22 cellular contexts compared by ENCODE assay signal in genomic region chr6:17130786-17131185, GRCh38. TPM values are rescaled to one million over a fixed set of nuclear protein-coding genes. Genes with fewer than 3 reads are reported as not detected.
DNase-seq lines count a peak whose midpoint lies in the region; ATAC-seq and TF ChIP-seq lines count a peak whose summit lies in the region.
"Had no signal": no experiment of that assay in that cellular context is flagged by ENCODE, and none has a peak within 500 bp of the region (broad histone marks: within the 10 kb centered on the region; RNA-seq: fewer than 3 reads in every experiment).

No MANE protein-coding gene starts in this region.

- no peak overlapping the region for H4K8ac ChIP-seq in IMR-90 (ENCODE audit: low read depth in 2 of 2, low read length in 2 of 2)

- H3K4me1 ChIP-seq in IMR-90 (ENCODE audit: control insufficient read depth, insufficient read depth, low read length) (no peaks in the 10 kb centered on the region), hepatocyte (ENCODE audit: insufficient read depth) (no peaks in the 10 kb centered on the region)
- H3K4me1 ChIP-seq: BLaER1 treated with 17β-estradiol and CSF1 and Interleukin-3, amounts not matched to agents 10 nM and 100 nM had no signal

- H3K27ac ChIP-seq in IMR-90 (ENCODE audit: insufficient read depth, low read length) (no peak overlapping the region), hepatocyte (no peak overlapping the region)
- H3K27ac ChIP-seq: BLaER1 treated with 17β-estradiol and CSF1 and Interleukin-3, amounts not matched to agents 10 nM and 100 nM; KMS-11; SK-N-MC had no signal

- TF ChIP-seq POLR2A in IMR-90 (IDR thresholded peaks at IDR 0.05; ENCODE audit: low read depth, low read length), result no peak

- no TSS peak for BruUV-seq in IMR-90 (replicated peaks; lab: Mats Ljungman, UMichigan)

- H3K4me2 ChIP-seq in IMR-90 (ENCODE audit: low read depth, low read length), result no peak overlapping the region
- H3K4me2 ChIP-seq in hepatocyte, result no peak overlapping the region
- H3K4me2 ChIP-seq: BLaER1 treated with 17β-estradiol and CSF1 and Interleukin-3, amounts not matched to agents 10 nM and 100 nM; KMS-11 had no signal

- ATAC-seq in IMR-90 (ENCODE audit: low read depth) (peak; percentile 49), HG03108 (IDR thresholded peaks at IDR 0.05; ENCODE audit: unreplicated experiment) (no peak), HG02678 (IDR thresholded peaks at IDR 0.05; ENCODE audit: unreplicated experiment) (no peak)
- ATAC-seq: CD8-positive, alpha-beta T cell had no signal

- TF ChIP-seq CTCF in AG10803 (conservative IDR thresholded peaks at IDR 0.05; ENCODE audit: low read length) (no peak), IMR-90 (conservative IDR thresholded peaks at IDR 0.05; ENCODE audit: low read depth, low read length) (no peak), hepatocyte (IDR thresholded peaks at IDR 0.05; ENCODE audit: poor library complexity) (no peak)

- no peaks in the 10 kb centered on the region for H3K36me3 ChIP-seq in IMR-90 (ENCODE audit: control insufficient read depth, insufficient read depth, low read length)
- H3K36me3 ChIP-seq in hepatocyte (replicated peaks; ENCODE audit: insufficient read depth, low read depth), result no peaks in the 10 kb centered on the region
- H3K36me3 ChIP-seq: BLaER1 treated with 17β-estradiol and CSF1 and Interleukin-3, amounts not matched to agents 10 nM and 100 nM had no signal

- H3K9me3 ChIP-seq in IMR-90 (ENCODE audit: control insufficient read depth, insufficient read depth, low read length) (peaks cover 7% of the 10 kb centered on the region), hepatocyte (ENCODE audit: low read depth) (no peaks in the 10 kb centered on the region)

- H4K20me1 ChIP-seq in IMR-90 (ENCODE audit: insufficient read depth, low read length) (no peaks in the 10 kb centered on the region), hepatocyte (ENCODE audit: insufficient read depth, poor library complexity, severe bottlenecking) (no peaks in the 10 kb centered on the region)
- H4K20me1 ChIP-seq: BLaER1 treated with 17β-estradiol and CSF1 and Interleukin-3, amounts not matched to agents 10 nM and 100 nM had no signal

- H3K23ac ChIP-seq in IMR-90 (ENCODE audit: low read depth, low read length), result no peak overlapping the region

- no peak overlapping the region for H2AK9ac ChIP-seq in IMR-90 (replicated peaks; ENCODE audit: low read depth, low read length, poor library complexity)

- H2AFZ ChIP-seq in IMR-90 (replicated peaks; ENCODE audit: low read length, poor library complexity), result no peak overlapping the region
- no peak overlapping the region for H2AFZ ChIP-seq in hepatocyte

- H3K27me3 ChIP-seq in IMR-90 (ENCODE audit: control insufficient read depth, insufficient read depth, low read length) (peaks cover 20% of the 10 kb centered on the region), hepatocyte (no peaks in the 10 kb centered on the region)
- H3K27me3 ChIP-seq: BLaER1 treated with 17β-estradiol and CSF1 and Interleukin-3, amounts not matched to agents 10 nM and 100 nM had no signal

- H2AK5ac ChIP-seq in IMR-90 (ENCODE audit: low read depth, low read length), result no peak overlapping the region

- no peak overlapping the region for H2BK20ac ChIP-seq in IMR-90 (ENCODE audit: low read depth, low read length)

- DNase-seq in AG10803 (ENCODE audit: low read depth), result peak; percentile 11
- peak; percentile 38 for DNase-seq in IMR-90
- DNase-seq in RPMI7951 (ENCODE audit: low read depth), result peak; percentile 6
- peak; percentile 8 for DNase-seq in fibroblast of peridontal ligament (ENCODE audit: extremely low read depth)
- no peak for DNase-seq in NCI-H2196 (lab: John Stamatoyannopoulos, UW; ENCODE audit: unreplicated experiment)
- DNase-seq in hepatocyte (ENCODE audit: low spot score), result no peak
- DNase-seq: Calu3; CD8-positive, alpha-beta T cell; HCEC 1CT; NCI-H1092 treated with DMSO at 0.1 percent for 48 hours; NCI-H146; NCI-H2029 treated with DMSO at 0.1 percent for 48 hours; NCI-H2171; SHP77 had no signal

- H3K18ac ChIP-seq in IMR-90 (ENCODE audit: low read depth, low read length), result no peak overlapping the region

- no peak overlapping the region for H4K91ac ChIP-seq in IMR-90 (ENCODE audit: insufficient read depth, low read depth, low read length)

- TF ChIP-seq RAD21 in IMR-90 (IDR thresholded peaks at IDR 0.05; ENCODE audit: low read length), result no peak

- H2BK15ac ChIP-seq in IMR-90 (ENCODE audit: low read depth, low read length), result no peak overlapping the region

- no peaks in the 10 kb centered on the region for H3K79me1 ChIP-seq in IMR-90 (ENCODE audit: low read depth in 1 of 2, low read length in 2 of 2)

- no peaks in the 10 kb centered on the region for H3K9me1 ChIP-seq in IMR-90 (ENCODE audit: insufficient read depth, low read length)

- WGBS in IMR-90 (ENCODE audit: extremely low coverage in 2 of 2, insufficient read length in 1 of 2), 2 experiments, result no CpG with 5 or more reads among the region's 3 CpGs
- 85% methylated on average over 3 of the region's 3 CpGs for WGBS in hepatocyte (ENCODE audit: low lambda C conversion rate, missing lambda C conversion rate)

- CTCF ChIA-PET in IMR-90 (lab: Yijun Ruan, JAX), result interaction anchor here (0.5 to 1.4 kb wide), 2 partner anchors 9 to 10 kb away, joined by 3 to 4 read pairs; no protein-coding TSS in a partner anchor

- dilution Hi-C loops in IMR-90 (cut with HindIII; ENCODE audit: low sequenced_read_pairs, unreplicated experiment), result no loop called here

- H2BK120ac ChIP-seq in IMR-90 (ENCODE audit: low read depth, low read length), result no peak overlapping the region

- in situ Hi-C loops in IMR-90 (cut with MboI; ENCODE audit: low sequenced_read_pairs), result no loop called here

- no peak overlapping the region for H3K9ac ChIP-seq in IMR-90 (ENCODE audit: low read depth, low read length)
- H3K9ac ChIP-seq: BLaER1 treated with 17β-estradiol and CSF1 and Interleukin-3, amounts not matched to agents 10 nM and 100 nM; KMS-11 had no signal

- no peaks in the 10 kb centered on the region for H3K79me2 ChIP-seq in hepatocyte

- no peak overlapping the region for H3K14ac ChIP-seq in IMR-90 (replicated peaks; ENCODE audit: low read depth, low read length)

- H3K56ac ChIP-seq in IMR-90 (ENCODE audit: extremely low read depth, insufficient read depth, low read length), result no peak overlapping the region

- intact Hi-C loops in IMR-90 (cut with micrococcal nuclease), result no loop called here

- H3K4me3 ChIP-seq in AG10803 (ENCODE audit: low read length) (no peak overlapping the region), IMR-90 (ENCODE audit: insufficient read depth, low read depth, low read length) (no peak overlapping the region), hepatocyte (no peak overlapping the region)
- H3K4me3 ChIP-seq: BLaER1 treated with 17β-estradiol and CSF1 and Interleukin-3, amounts not matched to agents 10 nM and 100 nM; SK-N-MC had no signal

- POLR2A ChIA-PET in IMR-90 (lab: Charles Lee; ENCODE audit: unreplicated experiment), result no interaction called here

- H3K4ac ChIP-seq in IMR-90 (ENCODE audit: low read depth, low read length), result no peak overlapping the region

- no peak overlapping the region for H2BK5ac ChIP-seq in IMR-90 (ENCODE audit: low read depth, low read length, poor library complexity, severe bottlenecking)

- H3K9me2 ChIP-seq in hepatocyte (replicated peaks; ENCODE audit: insufficient read depth), result no peaks in the 10 kb centered on the region

- no peak overlapping the region for H4K5ac ChIP-seq in IMR-90 (ENCODE audit: low read depth, low read length)

TF ChIP-seq in IMR-90, 13 proteins besides CTCF, POLR2A, EP300 and RAD21:
- peak; percentile 48; the same call in 1 of the 2 replicates for TF ChIP-seq CEBPB (IDR thresholded peaks at IDR 0.05; ENCODE audit: low read depth, low read length)
- TF ChIP-seq RFX5 (IDR thresholded peaks at IDR 0.05; ENCODE audit: low read depth, low read length), result no peak

RNA-seq across cellular contexts. Expression of gene STMND1, which starts 28.9 kb away (rescaled TPM):
- total RNA-seq in IMR-90 (2012; rRNA removed) (not detected in 2 replicates), hepatocyte (0.27 TPM in 1 of 2 replicates, not detected in the other)
- polyA plus RNA-seq in IMR-90 (2012; rRNA removed) (not detected in 2 replicates), hepatocyte (0.39 TPM in 1 of 2 replicates, not detected in the other)
- polyA plus RNA-seq in IMR-90 (2012; cell fraction: cytosol; rRNA removed), result not detected in 2 replicates
- polyA plus RNA-seq in IMR-90 (2012; cell fraction: nucleus; rRNA removed; ENCODE audit: low replicate concordance), result not detected in 2 replicates
- total RNA-seq in RPMI7951 (2014; rRNA removed; shearing (Covaris generic)), result not detected in 2 replicates
- total RNA-seq: CD8-positive, alpha-beta T cell; G401; NCI-H460; OCI-LY7 had no signal

Comparison
In these comparisons a context has a peak if more than half of its experiments do, and no peak if none do; other contexts are left out.
1. DNase-seq: peak in AG10803 (single experiment), IMR-90 (single experiment), RPMI7951 (single experiment) and fibroblast of peridontal ligament (single experiment); none in NCI-H2196 (single experiment) and hepatocyte (single experiment).